ENCODE assay signal across 17 cellular contexts in genomic region chr12:124094188-124094587, GRCh38.
DNase-seq lines count a peak whose midpoint lies in the region; ATAC-seq and TF ChIP-seq lines count a peak whose summit lies in the region.
"Had no signal": no experiment of that assay in that cellular context is flagged by ENCODE, and none has a peak within 500 bp of the region (broad histone marks: within the 10 kb centered on the region; RNA-seq: fewer than 3 reads in every experiment).

No MANE protein-coding gene starts in this region.

- H2AK5ac ChIP-seq in IMR-90 (ENCODE audit: low read depth, low read length), result no peak overlapping the region

- no peaks in the 10 kb centered on the region; the same call in 1 of the 2 replicates for H3K9me1 ChIP-seq in IMR-90 (ENCODE audit: insufficient read depth, low read length)

- dilution Hi-C loops in IMR-90 (cut with HindIII; ENCODE audit: low sequenced_read_pairs, unreplicated experiment), result no loop called here

- DNase-seq in Right ventricle myocardium inferior (ENCODE audit: missing footprints) (no peak), left ventricle myocardium inferior (no peak), IMR-90 (no peak), NCI-H510A treated with DMSO at 0.1 percent for 48 hours (lab: John Stamatoyannopoulos, UW) (peak; percentile 84), mucosa of descending colon (peak in 1 of 3 donors; percentile 49), NCI-H187 treated with DMSO at 0.1 percent for 48 hours (lab: John Stamatoyannopoulos, UW) (no peak), NCI-H2227 (lab: John Stamatoyannopoulos, UW; ENCODE audit: unreplicated experiment) (no peak), NCI-H226 (no peak)
- DNase-seq: CD8-positive, alpha-beta T cell; DMS79 treated with DMSO at 0.1 percent for 48 hours; MV-4-11; NCI-H1694; NCI-H82; RPMI8226 had no signal

- H3K36me3 ChIP-seq in left ventricle myocardium inferior (no peaks in the 10 kb centered on the region), IMR-90 (ENCODE audit: control insufficient read depth, insufficient read depth, low read length) (no peaks in the 10 kb centered on the region), mucosa of descending colon (ENCODE audit: low read depth) (no peaks in the 10 kb centered on the region)
- H3K36me3 ChIP-seq: BLaER1 treated with 17β-estradiol and CSF1 and Interleukin-3, amounts not matched to agents 10 nM and 100 nM; HAP-1 had no signal

- H4K8ac ChIP-seq in IMR-90 (ENCODE audit: low read depth in 2 of 2, low read length in 2 of 2), result no peak overlapping the region

- no peak for TF ChIP-seq CTCF in left ventricle myocardium inferior (IDR thresholded peaks at IDR 0.05; ENCODE audit: borderline replicate concordance)
- TF ChIP-seq CTCF in IMR-90 (conservative IDR thresholded peaks at IDR 0.05; ENCODE audit: low read depth, low read length), result no peak
- TF ChIP-seq CTCF in mucosa of descending colon (IDR thresholded peaks at IDR 0.05), result no peak

- POLR2A ChIA-PET in IMR-90 (lab: Charles Lee; ENCODE audit: unreplicated experiment), result no interaction called here

- intact Hi-C loops in Right ventricle myocardium inferior (cut with DNase I) (no loop called here), left ventricle myocardium inferior (cut with micrococcal nuclease) (no loop called here), IMR-90 (cut with micrococcal nuclease) (no loop called here), mucosa of descending colon (cut with DNase I, micrococcal nuclease) (no loop called here)

- no peak overlapping the region for H3K4ac ChIP-seq in IMR-90 (ENCODE audit: low read depth, low read length)

- H2AFZ ChIP-seq in IMR-90 (replicated peaks; ENCODE audit: low read length, poor library complexity), result no peak overlapping the region

- no peak overlapping the region for H3K14ac ChIP-seq in IMR-90 (replicated peaks; ENCODE audit: low read depth, low read length)

- H3K4me1 ChIP-seq in left ventricle myocardium inferior (peaks cover 6% of the 10 kb centered on the region), IMR-90 (ENCODE audit: control insufficient read depth, insufficient read depth, low read length) (no peaks in the 10 kb centered on the region), mucosa of descending colon (ENCODE audit: low read depth) (peaks cover 10% of the 10 kb centered on the region)
- H3K4me1 ChIP-seq: BLaER1 treated with 17β-estradiol and CSF1 and Interleukin-3, amounts not matched to agents 10 nM and 100 nM; HAP-1 had no signal

- H3K56ac ChIP-seq in IMR-90 (ENCODE audit: extremely low read depth, insufficient read depth, low read length), result no peak overlapping the region

- no peak overlapping the region for H3K9ac ChIP-seq in IMR-90 (ENCODE audit: low read depth, low read length)
- H3K9ac ChIP-seq: BLaER1 treated with 17β-estradiol and CSF1 and Interleukin-3, amounts not matched to agents 10 nM and 100 nM; KMS-11 had no signal

- TF ChIP-seq POLR2A in IMR-90 (IDR thresholded peaks at IDR 0.05; ENCODE audit: low read depth, low read length), result no peak

- H3K4me3 ChIP-seq in left ventricle myocardium inferior (no peak overlapping the region), IMR-90 (ENCODE audit: insufficient read depth, low read depth, low read length) (no peak overlapping the region), mucosa of descending colon (no peak overlapping the region)
- H3K4me3 ChIP-seq: BLaER1 treated with 17β-estradiol and CSF1 and Interleukin-3, amounts not matched to agents 10 nM and 100 nM; HAP-1 had no signal

- ATAC-seq in Right ventricle myocardium inferior, result peak; percentile 37
- ATAC-seq in IMR-90 (ENCODE audit: low read depth), result no peak
- ATAC-seq in mucosa of descending colon, result peak; percentile 48
- ATAC-seq: CD8-positive, alpha-beta T cell had no signal

- H3K23ac ChIP-seq in IMR-90 (ENCODE audit: low read depth, low read length), result no peak overlapping the region

- no peak overlapping the region for H2BK120ac ChIP-seq in IMR-90 (ENCODE audit: low read depth, low read length)

- H3K4me2 ChIP-seq in IMR-90 (ENCODE audit: low read depth, low read length), result no peak overlapping the region
- H3K4me2 ChIP-seq: BLaER1 treated with 17β-estradiol and CSF1 and Interleukin-3, amounts not matched to agents 10 nM and 100 nM; KMS-11 had no signal

- H2BK5ac ChIP-seq in IMR-90 (ENCODE audit: low read depth, low read length, poor library complexity, severe bottlenecking), result no peak overlapping the region

- no peaks in the 10 kb centered on the region for H3K79me1 ChIP-seq in IMR-90 (ENCODE audit: low read depth in 1 of 2, low read length in 2 of 2)

- H3K27ac ChIP-seq in left ventricle myocardium inferior (replicated peaks), result no peak overlapping the region
- no peak overlapping the region for H3K27ac ChIP-seq in IMR-90 (ENCODE audit: insufficient read depth, low read length)
- H3K27ac ChIP-seq: BLaER1 treated with 17β-estradiol and CSF1 and Interleukin-3, amounts not matched to agents 10 nM and 100 nM; KMS-11 had no signal

- H3K18ac ChIP-seq in IMR-90 (ENCODE audit: low read depth, low read length), result no peak overlapping the region

- no TSS peak for BruUV-seq in IMR-90 (replicated peaks; lab: Mats Ljungman, UMichigan)

- H2BK20ac ChIP-seq in IMR-90 (ENCODE audit: low read depth, low read length), result no peak overlapping the region

- H2AK9ac ChIP-seq in IMR-90 (replicated peaks; ENCODE audit: low read depth, low read length, poor library complexity), result peak overlapping the region; percentile 81

- H4K5ac ChIP-seq in IMR-90 (ENCODE audit: low read depth, low read length), result no peak overlapping the region

- H4K20me1 ChIP-seq in IMR-90 (ENCODE audit: insufficient read depth, low read length), result no peaks in the 10 kb centered on the region
- H4K20me1 ChIP-seq: BLaER1 treated with 17β-estradiol and CSF1 and Interleukin-3, amounts not matched to agents 10 nM and 100 nM had no signal

- TF ChIP-seq RAD21 in IMR-90 (IDR thresholded peaks at IDR 0.05; ENCODE audit: low read length), result no peak

- in situ Hi-C loops in IMR-90 (cut with MboI; ENCODE audit: low sequenced_read_pairs), result no loop called here

- H3K27me3 ChIP-seq in left ventricle myocardium inferior (ENCODE audit: low read depth) (peaks cover 23% of the 10 kb centered on the region), IMR-90 (ENCODE audit: control insufficient read depth, insufficient read depth, low read length) (peaks cover 31% of the 10 kb centered on the region)
- H3K27me3 ChIP-seq: BLaER1 treated with 17β-estradiol and CSF1 and Interleukin-3, amounts not matched to agents 10 nM and 100 nM had no signal

- no peaks in the 10 kb centered on the region for H3K9me3 ChIP-seq in left ventricle myocardium inferior (replicated peaks)
- no peaks in the 10 kb centered on the region for H3K9me3 ChIP-seq in IMR-90 (ENCODE audit: control insufficient read depth, insufficient read depth, low read length)
- no peaks in the 10 kb centered on the region for H3K9me3 ChIP-seq in mucosa of descending colon
- H3K9me3 ChIP-seq: HAP-1 had no signal

- WGBS in IMR-90 (ENCODE audit: extremely low coverage in 2 of 2, insufficient read length in 1 of 2), 2 experiments, result no CpG with 5 or more reads among the region's 4 CpGs

- H4K91ac ChIP-seq in IMR-90 (ENCODE audit: insufficient read depth, low read depth, low read length), result no peak overlapping the region

- H2BK15ac ChIP-seq in IMR-90 (ENCODE audit: low read depth, low read length), result no peak overlapping the region

- CTCF ChIA-PET in IMR-90 (lab: Yijun Ruan, JAX), result no interaction called here

TF ChIP-seq in IMR-90, 13 proteins besides CTCF, POLR2A, EP300 and RAD21:
- TF ChIP-seq NFE2L2 (IDR thresholded peaks at IDR 0.05; ENCODE audit: low read depth, low read length) (no peak), BHLHE40 (IDR thresholded peaks at IDR 0.05; ENCODE audit: low read depth, low read length) (no peak), ELK1 (IDR thresholded peaks at IDR 0.05; ENCODE audit: borderline replicate concordance, low read depth, low read length) (no peak), SMC3 (IDR thresholded peaks at IDR 0.05; ENCODE audit: low read depth, low read length) (no peak), RFX5 (IDR thresholded peaks at IDR 0.05; ENCODE audit: low read depth, low read length) (no peak), FOS (IDR thresholded peaks at IDR 0.05; ENCODE audit: low read depth, low read length) (no peak), USF2 (IDR thresholded peaks at IDR 0.05; ENCODE audit: low read depth, low read length) (no peak), MAZ (IDR thresholded peaks at IDR 0.05; ENCODE audit: borderline replicate concordance, low read depth, low read length) (no peak), CHD1 (IDR thresholded peaks at IDR 0.05; ENCODE audit: low read depth, low read length) (no peak), MAFK (IDR thresholded peaks at IDR 0.05; ENCODE audit: low read depth, low read length) (no peak), CEBPB (IDR thresholded peaks at IDR 0.05; ENCODE audit: low read depth, low read length) (no peak), MXI1 (IDR thresholded peaks at IDR 0.05; ENCODE audit: borderline replicate concordance, low read depth, low read length) (no peak), RCOR1 (IDR thresholded peaks at IDR 0.05; ENCODE audit: insufficient replicate concordance, low read length) (no peak)
